11 cellular contexts compared by ENCODE assay signal in genomic region chr4:128663325-128663724, GRCh38.
DNase-seq lines count a peak whose midpoint lies in the region; ATAC-seq, FAIRE-seq and TF ChIP-seq lines count a peak whose summit lies in the region.
"Had no signal": no experiment of that assay in that cellular context is flagged by ENCODE, and none has a peak within 500 bp of the region (broad histone marks: within the 10 kb centered on the region; RNA-seq: fewer than 3 reads in every experiment).

No MANE protein-coding gene starts in this region.

- intact Hi-C loops in breast epithelium (cut with DNase I; ENCODE audit: low total_unique reads): no loop called here
- intact Hi-C loops in MCF 10A (cut with micrococcal nuclease): no loop called here

- H3K27me3 Mint-ChIP-seq in MCF 10A (ENCODE audit: insufficient read depth, unreplicated experiment): no peaks in the 10 kb centered on the region

- BruUV-seq in MCF 10A (replicated peaks; lab: Mats Ljungman, UMichigan): no TSS peak

- TF ChIP-seq POLR2A in breast epithelium (IDR thresholded peaks at IDR 0.05): no peak

- no peak for TF ChIP-seq CTCF in breast epithelium (IDR thresholded peaks at IDR 0.05)
- no peak for TF ChIP-seq CTCF in MCF 10A (IDR thresholded peaks at IDR 0.05; ENCODE audit: unreplicated experiment)

- no peaks in the 10 kb centered on the region for H3K9me3 Mint-ChIP-seq in MCF 10A (ENCODE audit: unreplicated experiment)

- DNase-seq in breast epithelium (ENCODE audit: low spot score in 2 of 2): peak in 1 of 2 donors; percentile 54
- DNase-seq in MCF 10A (ENCODE audit: unreplicated experiment): no peak
- peak; percentile 42 for DNase-seq in NAMALWA (ENCODE audit: low spot score)
- DNase-seq in ureter (ENCODE audit: low spot score): peak; percentile 67
- DNase-seq in HTR-8/SVneo (ENCODE audit: insufficient read length, low spot score): no peak
- DNase-seq: islet precursor cell, NCI-H187 had no signal

- H3K4me1 ChIP-seq in breast epithelium: peaks cover 0 to 4% of the 10 kb centered on the region in 2 donors

- no peaks in the 10 kb centered on the region for H3K36me3 Mint-ChIP-seq in MCF 10A (ENCODE audit: insufficient read depth, unreplicated experiment)

- ATAC-seq in HG02610 (IDR thresholded peaks at IDR 0.05; ENCODE audit: unreplicated experiment): peak; percentile 83
- no peak for ATAC-seq in activated CD4-positive, CD25-positive, alpha-beta regulatory T cell treated with anti-CD3 and anti-CD28 coated beads, Interleukin-2, amount 50 U/mL, for 24 hours
- no peak for ATAC-seq in HG02981 (IDR thresholded peaks at IDR 0.05; ENCODE audit: unreplicated experiment)

- no peak overlapping the region for H3K4me3 Mint-ChIP-seq in MCF 10A (ENCODE audit: unreplicated experiment)

- H3K4me1 Mint-ChIP-seq in MCF 10A (ENCODE audit: insufficient read depth, unreplicated experiment): peaks cover 13% of the 10 kb centered on the region

- CTCF ChIA-PET in MCF 10A (lab: Yijun Ruan, JAX): no interaction called here

- no peaks in the 10 kb centered on the region for H3K27me3 ChIP-seq in breast epithelium
- H3K27me3 ChIP-seq: BLaER1 had no signal

- POLR2A ChIA-PET in MCF 10A (lab: Yijun Ruan, JAX): no interaction called here

- no peak for FAIRE-seq in HTR-8/SVneo (lab: Jason Lieb, UNC)

- peak overlapping the region; percentile 59 to 88 for H3K27ac ChIP-seq in breast epithelium
- H3K27ac ChIP-seq: BLaER1 had no signal

- no peak overlapping the region for H3K27ac Mint-ChIP-seq in MCF 10A (ENCODE audit: low read depth, unreplicated experiment)

- no peak overlapping the region for H3K4me3 ChIP-seq in breast epithelium
- H3K4me3 ChIP-seq: BLaER1 had no signal

- no peaks in the 10 kb centered on the region for H3K9me3 ChIP-seq in breast epithelium
- H3K9me3 ChIP-seq: BLaER1 had no signal

- H3K36me3 ChIP-seq in breast epithelium: no peaks in the 10 kb centered on the region
- H3K36me3 ChIP-seq: BLaER1 had no signal

Comparison
In these comparisons a context has a peak if more than half of its experiments do, and no peak if none do; other contexts are left out.
1. DNase-seq: peak in NAMALWA (single experiment) and ureter (single experiment); none in MCF 10A (single experiment) and HTR-8/SVneo (single experiment).